ENCODE assay signal across 8 cellular contexts in the genomic region with DNA sequence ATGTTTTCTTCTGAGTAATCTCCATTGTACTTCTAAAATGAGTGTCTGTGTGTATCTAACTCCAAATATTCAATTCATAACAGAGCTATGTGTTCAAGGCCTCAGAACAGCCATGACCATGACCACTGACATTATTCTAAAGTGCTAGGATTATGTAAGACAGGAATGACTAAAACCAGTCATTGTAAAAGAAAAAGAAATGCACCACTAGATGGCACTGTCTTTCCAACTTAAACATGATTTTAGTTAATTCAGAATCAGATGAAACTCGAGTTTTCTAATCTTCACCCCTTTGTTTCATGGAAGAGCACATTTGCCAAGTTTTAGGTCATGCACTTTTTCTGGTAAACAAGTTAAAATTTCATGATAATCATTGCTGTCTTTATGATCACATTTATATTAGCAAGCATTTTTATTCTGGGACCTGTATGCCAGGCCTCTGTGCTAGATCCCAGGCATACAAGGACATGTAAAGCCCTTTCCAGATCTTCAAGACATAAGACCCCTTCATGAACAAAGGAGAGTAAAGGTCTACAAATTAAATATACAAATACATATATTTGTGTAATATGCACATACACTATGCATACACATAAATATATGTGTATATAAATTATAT. TPM values are rescaled to one million over a fixed set of nuclear protein-coding genes. Genes with fewer than 3 reads are reported as not detected.
DNase-seq lines count a peak whose midpoint lies in the region; ATAC-seq and TF ChIP-seq lines count a peak whose summit lies in the region.

No MANE protein-coding gene starts in this region.

- no peak overlapping the region for H3K4me3 ChIP-seq in NT2/D1 (ENCODE audit: insufficient read length, low read depth)
- H3K4me3 ChIP-seq in choroid plexus epithelial cell (ENCODE audit: low read depth, low read length), result no peak overlapping the region
- H3K4me3 ChIP-seq in lower lobe of right lung, result no peak overlapping the region
- no peak overlapping the region for H3K4me3 ChIP-seq in uterus

- TF ChIP-seq POLR2A in uterus (IDR thresholded peaks at IDR 0.05), result no peak

- H3K36me3 ChIP-seq in NT2/D1 (ENCODE audit: insufficient read depth, insufficient read length, low read length) (no peaks in the 10 kb centered on the region), lower lobe of right lung (no peaks in the 10 kb centered on the region), uterus (no peaks in the 10 kb centered on the region)

- intact Hi-C loops in activated CD4-positive, alpha-beta T cell treated with anti-CD3 and anti-CD28 coated beads for 36 hours (cut with DNase I, micrococcal nuclease), result loop anchor here (1.0 to 5.0 kb wide), 7 partner anchors 15 to 589 kb away; no protein-coding TSS in a partner anchor
- intact Hi-C loops in lower lobe of right lung (cut with DNase I), result loop anchor here (10.0 kb wide), 1 partner anchor 411 kb away; no protein-coding TSS in a partner anchor
- intact Hi-C loops in uterus (cut with DNase I; ENCODE audit: low total_unique reads), result loop anchor here (5.0 kb wide), 1 partner anchor 414 kb away; no protein-coding TSS in a partner anchor

- no peak overlapping the region for H3K27ac Mint-ChIP-seq in activated CD4-positive, alpha-beta T cell treated with anti-CD3 and anti-CD28 coated beads for 36 hours

- H3K4me1 ChIP-seq in NT2/D1 (ENCODE audit: insufficient read depth, insufficient read length), result no peaks in the 10 kb centered on the region
- H3K4me1 ChIP-seq in lower lobe of right lung, result peaks cover 3% of the 10 kb centered on the region
- H3K4me1 ChIP-seq in uterus, result no peaks in the 10 kb centered on the region

- TF ChIP-seq CTCF in choroid plexus epithelial cell (conservative IDR thresholded peaks at IDR 0.05; ENCODE audit: low read depth, low read length), result peak; percentile 52
- TF ChIP-seq CTCF in lower lobe of right lung (IDR thresholded peaks at IDR 0.05), result peak; percentile 67
- peak; percentile 43 to 70 (median 60) for TF ChIP-seq CTCF in uterus (IDR thresholded peaks at IDR 0.05)

- H3K4me3 Mint-ChIP-seq in activated CD4-positive, alpha-beta T cell treated with anti-CD3 and anti-CD28 coated beads for 36 hours, result no peak overlapping the region

- H3K27me3 Mint-ChIP-seq in activated CD4-positive, alpha-beta T cell treated with anti-CD3 and anti-CD28 coated beads for 36 hours, result no peaks in the 10 kb centered on the region

- CTCF ChIA-PET in activated CD4-positive, alpha-beta T cell treated with anti-CD3 and anti-CD28 coated beads for 36 hours (lab: Charles Lee), result interaction anchor here (0.5 to 2.3 kb wide), 11 partner anchors 14 to 434 kb away, joined by 3 to 16 read pairs (median 3); no protein-coding TSS in a partner anchor

- H3K27me3 ChIP-seq in NT2/D1 (ENCODE audit: insufficient read depth, insufficient read length) (no peaks in the 10 kb centered on the region), lower lobe of right lung (ENCODE audit: low read depth) (no peaks in the 10 kb centered on the region), uterus (no peaks in the 10 kb centered on the region)

- ATAC-seq in activated CD4-positive, alpha-beta T cell treated with anti-CD3 and anti-CD28 coated beads for 36 hours, result peak; percentile 78
- peak; percentile 65 for ATAC-seq in HG03066 (IDR thresholded peaks at IDR 0.05; ENCODE audit: low read depth, unreplicated experiment)
- ATAC-seq in lower lobe of right lung, result peak; percentile 79 to 88

- H3K9me3 Mint-ChIP-seq in activated CD4-positive, alpha-beta T cell treated with anti-CD3 and anti-CD28 coated beads for 36 hours (ENCODE audit: low read depth), result no peaks in the 10 kb centered on the region

- peaks cover 6% of the 10 kb centered on the region for H3K4me1 Mint-ChIP-seq in activated CD4-positive, alpha-beta T cell treated with anti-CD3 and anti-CD28 coated beads for 36 hours

- H3K27ac ChIP-seq in lower lobe of right lung (no peak overlapping the region), uterus (no peak overlapping the region)

- POLR2A ChIA-PET in activated CD4-positive, alpha-beta T cell treated with anti-CD3 and anti-CD28 coated beads for 36 hours (lab: Charles Lee), result interaction anchor here (0.7 kb wide), 1 partner anchor 399 kb away, joined by 4 read pairs; no protein-coding TSS in a partner anchor

- H3K9me3 ChIP-seq in NT2/D1 (ENCODE audit: insufficient read depth, low read length), result no peaks in the 10 kb centered on the region
- H3K9me3 ChIP-seq in lower lobe of right lung, result no peaks in the 10 kb centered on the region
- H3K9me3 ChIP-seq in uterus, result no peaks in the 10 kb centered on the region

- DNase-seq in activated CD4-positive, alpha-beta T cell treated with anti-CD3 and anti-CD28 coated beads for 36 hours, result no peak
- no peak for DNase-seq in activated CD4-positive, alpha-beta T cell treated with anti-CD3 and anti-CD28 coated beads, Interleukin-2, amount 50 U/mL, for 1 hour
- DNase-seq in NT2/D1 (ENCODE audit: low read depth, low spot score) (peak; percentile 27), choroid plexus epithelial cell (ENCODE audit: low read depth) (peak; percentile 86), lower lobe of right lung (no peak), uterus (no peak), T1000 (lab: John Stamatoyannopoulos, UW) (no peak)

- H3K9ac ChIP-seq in NT2/D1 (ENCODE audit: insufficient read length, low read depth), result no peak overlapping the region

- no peaks in the 10 kb centered on the region for H3K36me3 Mint-ChIP-seq in activated CD4-positive, alpha-beta T cell treated with anti-CD3 and anti-CD28 coated beads for 36 hours (ENCODE audit: low read depth)

RNA-seq across cellular contexts. Expression of a gene that starts 26.1 kb away (rescaled TPM):
- 10 to 100 TPM; 38.4 to 62.8 TPM for total RNA-seq in activated CD4-positive, alpha-beta T cell treated with anti-CD3 and anti-CD28 coated beads for 36 hours
- 81.6 TPM for total RNA-seq in lower lobe of right lung
- 10 to 100 TPM; 40.5 to 95.4 (median 65.2) TPM for total RNA-seq in uterus

Comparison
In these comparisons a context has a peak if more than half of its experiments do, and no peak if none do; other contexts are left out.
1. DNase-seq: peak in NT2/D1 (single experiment) and choroid plexus epithelial cell (single experiment); none in activated CD4-positive, alpha-beta T cell treated with anti-CD3 and anti-CD28 coated beads for 36 hours (single experiment), activated CD4-positive, alpha-beta T cell treated with anti-CD3 and anti-CD28 coated beads, Interleukin-2, amount 50 U/mL, for 1 hour (single experiment), lower lobe of right lung (single experiment), uterus (0 of 2) and T1000 (single experiment).
2. Peak in every context shown above with its lines, with median percentiles within 50 percentile points of each other: ATAC-seq and CTCF ChIP-seq.